Comparison of ENCODE assay signal across 1 cellular context in the genomic region with DNA sequence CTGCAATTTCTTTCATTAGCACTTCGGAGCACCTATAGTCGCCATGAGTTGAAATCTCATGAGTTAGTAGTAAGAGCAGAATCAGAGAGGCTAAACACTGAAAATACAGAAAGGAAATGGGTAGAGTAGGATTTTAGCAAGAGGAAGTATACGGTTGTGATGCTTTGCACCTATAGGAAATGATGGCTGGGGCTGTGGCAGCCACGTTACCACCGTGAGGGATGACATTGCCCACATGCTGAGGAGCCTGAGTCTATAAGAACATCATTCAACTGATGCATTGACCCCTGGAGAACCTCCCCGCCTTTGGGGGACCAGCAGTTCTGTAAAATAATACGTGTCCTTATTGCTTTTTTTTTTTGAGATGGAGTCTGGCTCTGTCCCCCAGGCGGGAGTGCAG.
TF ChIP-seq lines count a peak whose summit lies in the region.

No MANE protein-coding gene starts in this region.

TF ChIP-seq in HEK293T, 16 proteins besides CTCF, POLR2A, EP300 and RAD21 (continued from another document):
- TF ChIP-seq, protein P1, sequence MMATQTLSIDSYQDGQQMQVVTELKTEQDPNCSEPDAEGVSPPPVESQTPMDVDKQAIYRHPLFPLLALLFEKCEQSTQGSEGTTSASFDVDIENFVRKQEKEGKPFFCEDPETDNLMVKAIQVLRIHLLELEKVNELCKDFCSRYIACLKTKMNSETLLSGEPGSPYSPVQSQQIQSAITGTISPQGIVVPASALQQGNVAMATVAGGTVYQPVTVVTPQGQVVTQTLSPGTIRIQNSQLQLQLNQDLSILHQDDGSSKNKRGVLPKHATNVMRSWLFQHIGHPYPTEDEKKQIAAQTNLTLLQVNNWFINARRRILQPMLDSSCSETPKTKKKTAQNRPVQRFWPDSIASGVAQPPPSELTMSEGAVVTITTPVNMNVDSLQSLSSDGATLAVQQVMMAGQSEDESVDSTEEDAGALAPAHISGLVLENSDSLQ (IDR thresholded peaks at IDR 0.05): no peak
- no peak for TF ChIP-seq ZNF384 (IDR thresholded peaks at IDR 0.05)
- TF ChIP-seq SP1 (IDR thresholded peaks at IDR 0.05): no peak
- no peak for TF ChIP-seq FOXA1 (IDR thresholded peaks at IDR 0.05)
- TF ChIP-seq L3MBTL2 (conservative IDR thresholded peaks at IDR 0.05): no peak
- no peak for TF ChIP-seq HDGF (IDR thresholded peaks at IDR 0.05; ENCODE audit: borderline replicate concordance)
- no peak for TF ChIP-seq CTBP1 (IDR thresholded peaks at IDR 0.05; ENCODE audit: borderline replicate concordance)
- TF ChIP-seq FOXM1 (IDR thresholded peaks at IDR 0.05; ENCODE audit: borderline replicate concordance): no peak
- TF ChIP-seq SUZ12 (IDR thresholded peaks at IDR 0.05): no peak
- no peak for TF ChIP-seq NFRKB (IDR thresholded peaks at IDR 0.05)
- no peak for TF ChIP-seq FOXK2 (IDR thresholded peaks at IDR 0.05)
- TF ChIP-seq ARNT (IDR thresholded peaks at IDR 0.05): no peak
- no peak for TF ChIP-seq BHLHE40 (IDR thresholded peaks at IDR 0.05; ENCODE audit: borderline replicate concordance)
